Comparison of ENCODE assay signal across 8 cellular contexts in genomic region chr12:3275171-3276041, GRCh38.
DNase-seq lines count a peak whose midpoint lies in the region; ATAC-seq and TF ChIP-seq lines count a peak whose summit lies in the region.

No MANE protein-coding gene starts in this region.

- H3K9me1 ChIP-seq in IMR-90 (ENCODE audit: insufficient read depth, low read length): peaks cover 3% of the 10 kb centered on the region; the same call in 1 of the 2 replicates

- BruUV-seq in IMR-90 (replicated peaks; lab: Mats Ljungman, UMichigan): no TSS peak

- no peaks in the 10 kb centered on the region for H3K79me2 ChIP-seq in trophoblast cell (ENCODE audit: control insufficient read depth, insufficient read depth, low read length, poor library complexity)

- H3K14ac ChIP-seq in IMR-90 (replicated peaks; ENCODE audit: low read depth, low read length) (no peak overlapping the region), trophoblast cell (ENCODE audit: low read length) (no peak overlapping the region)

- H2AK9ac ChIP-seq in IMR-90 (replicated peaks; ENCODE audit: low read depth, low read length, poor library complexity): no peak overlapping the region

- no peak overlapping the region for H3K4me2 ChIP-seq in IMR-90 (ENCODE audit: low read depth, low read length)
- H3K4me2 ChIP-seq in trophoblast cell (ENCODE audit: low read length): no peak overlapping the region

- in situ Hi-C loops in G401 (cut with HindIII; ENCODE audit: low sequenced_read_pairs) (loop anchor here (25.0 kb wide), 1 partner anchor 188 kb away; the partner anchor contains the start of gene TSPAN9), IMR-90 (cut with MboI; ENCODE audit: low sequenced_read_pairs) (loop anchor here (5.0 kb wide), 1 partner anchor 198 kb away; the partner anchor contains the start of gene TSPAN9)

- dilution Hi-C loops in IMR-90 (cut with HindIII; ENCODE audit: low sequenced_read_pairs, unreplicated experiment): no loop called here

- no peak overlapping the region for H4K12ac ChIP-seq in trophoblast cell (ENCODE audit: low read depth, low read length)

- H3K79me1 ChIP-seq in IMR-90 (ENCODE audit: low read depth in 1 of 2, low read length in 2 of 2): no peaks in the 10 kb centered on the region
- no peaks in the 10 kb centered on the region for H3K79me1 ChIP-seq in trophoblast cell (ENCODE audit: low read length)

- intact Hi-C loops in IMR-90 (cut with micrococcal nuclease): loop anchor here (1.0 to 5.0 kb wide), 3 partner anchors 73 to 202 kb away; no protein-coding TSS in a partner anchor

- TF ChIP-seq EP300 in upper lobe of left lung (IDR thresholded peaks at IDR 0.05): no peak

- ATAC-seq in IMR-90 (ENCODE audit: low read depth): peak; percentile 89
- peak; percentile 52 to 77 for ATAC-seq in upper lobe of left lung (ENCODE audit: low FRiP score in 2 of 2)
- ATAC-seq in HG03097 (IDR thresholded peaks at IDR 0.05; ENCODE audit: low FRiP score, unreplicated experiment): no peak

- no peak overlapping the region for H4K5ac ChIP-seq in IMR-90 (ENCODE audit: low read depth, low read length)

- whole genome bisulfite sequencing in IMR-90 (ENCODE audit: extremely low coverage in 2 of 2, insufficient read length in 1 of 2), 2 experiments: 0% methylated on average over 1 of the region's 29 CpGs; no CpG with 5 or more reads in 1 of the 2 experiments
- WGBS in trophoblast cell (ENCODE audit: extremely low coverage, insufficient coverage, insufficient read length): no CpG with 5 or more reads among the region's 29 CpGs
- WGBS in upper lobe of left lung, 2 donors: 47 to 53% methylated on average over 25 to 29 of the region's 29 CpGs

- no peak overlapping the region for H2BK5ac ChIP-seq in IMR-90 (ENCODE audit: low read depth, low read length, poor library complexity, severe bottlenecking)
- H2BK5ac ChIP-seq in trophoblast cell (ENCODE audit: low read depth, low read length, poor library complexity): no peak overlapping the region

- TF ChIP-seq CTCF in IMR-90 (conservative IDR thresholded peaks at IDR 0.05; ENCODE audit: low read depth, low read length): peak; percentile 98
- peak; percentile 88 to 96 (median 91) for TF ChIP-seq CTCF in upper lobe of left lung (IDR thresholded peaks at IDR 0.05)

- H3K4me1 ChIP-seq in IMR-90 (ENCODE audit: control insufficient read depth, insufficient read depth, low read length): 0 out of 2 replicates have a peak, but pooled peaks cover 2% of the 10 kb centered on the region
- peaks cover 9% of the 10 kb centered on the region for H3K4me1 ChIP-seq in SJSA1 (replicated peaks)
- no peaks in the 10 kb centered on the region for H3K4me1 ChIP-seq in trophoblast cell (ENCODE audit: control insufficient read depth in 1 of 2, insufficient read depth in 2 of 2, low read length in 2 of 2)
- peaks cover 4 to 19% (median 13%) of the 10 kb centered on the region in 4 donors for H3K4me1 ChIP-seq in upper lobe of left lung

- H3K36me3 ChIP-seq in IMR-90 (ENCODE audit: control insufficient read depth, insufficient read depth, low read length) (no peaks in the 10 kb centered on the region; the same call in 1 of the 2 replicates), SJSA1 (no peaks in the 10 kb centered on the region), trophoblast cell (ENCODE audit: control insufficient read depth in 1 of 2, insufficient read depth in 2 of 2, low read length in 2 of 2) (peaks cover 0 to 3% of the 10 kb centered on the region in 2 experiments), upper lobe of left lung (peaks cover 0 to 17% (median 2%) of the 10 kb centered on the region in 4 donors)

- H3K4ac ChIP-seq in IMR-90 (ENCODE audit: low read depth, low read length) (no peak overlapping the region), trophoblast cell (ENCODE audit: low read depth, low read length) (no peak overlapping the region)

- H2BK20ac ChIP-seq in IMR-90 (ENCODE audit: low read depth, low read length): no peak overlapping the region

- H3K27me3 ChIP-seq in IMR-90 (ENCODE audit: control insufficient read depth, insufficient read depth, low read length): no peaks in the 10 kb centered on the region
- no peaks in the 10 kb centered on the region for H3K27me3 ChIP-seq in SJSA1 (replicated peaks)
- H3K27me3 ChIP-seq in trophoblast cell (ENCODE audit: insufficient read depth, low read length): no peaks in the 10 kb centered on the region
- H3K27me3 ChIP-seq in upper lobe of left lung: no peaks in the 10 kb centered on the region

- TF ChIP-seq POLR2A in IMR-90 (IDR thresholded peaks at IDR 0.05; ENCODE audit: low read depth, low read length) (peak; percentile 52; the same call in 1 of the 2 replicates), upper lobe of left lung (IDR thresholded peaks at IDR 0.05) (no peak)

- H4K91ac ChIP-seq in IMR-90 (ENCODE audit: insufficient read depth, low read depth, low read length) (no peak overlapping the region), trophoblast cell (ENCODE audit: low read depth, low read length) (no peak overlapping the region)

- peak overlapping the region; percentile 74 for H2AFZ ChIP-seq in IMR-90 (replicated peaks; ENCODE audit: low read length, poor library complexity)
- no peak overlapping the region for H2AFZ ChIP-seq in trophoblast cell (ENCODE audit: insufficient read depth, low read length, poor library complexity)

- POLR2A ChIA-PET in IMR-90 (lab: Charles Lee; ENCODE audit: unreplicated experiment): no interaction called here

- H3K18ac ChIP-seq in IMR-90 (ENCODE audit: low read depth, low read length) (no peak overlapping the region), trophoblast cell (ENCODE audit: low read length) (no peak overlapping the region)

- H3K23ac ChIP-seq in IMR-90 (ENCODE audit: low read depth, low read length) (no peak overlapping the region), trophoblast cell (ENCODE audit: low read length) (no peak overlapping the region)

- H2AK5ac ChIP-seq in IMR-90 (ENCODE audit: low read depth, low read length) (peak overlapping the region; percentile 37; the same call in 1 of the 2 replicates), trophoblast cell (ENCODE audit: low read length) (no peak overlapping the region)

- no peak overlapping the region for H2BK12ac ChIP-seq in trophoblast cell (ENCODE audit: low read length)

- no peak overlapping the region for H3K4me3 ChIP-seq in IMR-90 (ENCODE audit: insufficient read depth, low read depth, low read length)
- no peak overlapping the region for H3K4me3 ChIP-seq in SJSA1
- H3K4me3 ChIP-seq in trophoblast cell (ENCODE audit: low read depth, low read length): no peak overlapping the region
- no peak overlapping the region for H3K4me3 ChIP-seq in upper lobe of left lung

- H4K20me1 ChIP-seq in IMR-90 (ENCODE audit: insufficient read depth, low read length): peaks cover 15% of the 10 kb centered on the region

- H2BK120ac ChIP-seq in IMR-90 (ENCODE audit: low read depth, low read length): no peak overlapping the region
- H2BK120ac ChIP-seq in trophoblast cell (ENCODE audit: insufficient read depth, low read length, poor library complexity): no peak overlapping the region

- TF ChIP-seq RAD21 in IMR-90 (IDR thresholded peaks at IDR 0.05; ENCODE audit: low read length): peak; percentile 98

- H4K8ac ChIP-seq in IMR-90 (ENCODE audit: low read depth in 2 of 2, low read length in 2 of 2) (no peak overlapping the region), trophoblast cell (ENCODE audit: low read depth, low read length) (no peak overlapping the region)

- DNase-seq in G401 (ENCODE audit: low spot score) (peak; percentile 84), IMR-90 (peak; percentile 66), SJSA1 (ENCODE audit: low read depth in 1 of 2, low spot score in 2 of 2) (peak; percentile 50 to 76), globus pallidus (ENCODE audit: low spot score) (peak; percentile 47), trophoblast cell (peak; percentile 65 to 88), upper lobe of left lung (peak; percentile 60 to 93)
- DNase-seq in activated naive CD4-positive, alpha-beta T cell (lab: John Stamatoyannopoulos, UW): peak; percentile 36 to 69 (median 60)

- no peak overlapping the region for H3K56ac ChIP-seq in IMR-90 (ENCODE audit: extremely low read depth, insufficient read depth, low read length)

- no peak overlapping the region for H3K27ac ChIP-seq in IMR-90 (ENCODE audit: insufficient read depth, low read length)
- no peak overlapping the region for H3K27ac ChIP-seq in SJSA1
- H3K27ac ChIP-seq in trophoblast cell (ENCODE audit: low read depth, low read length): no peak overlapping the region
- H3K27ac ChIP-seq in upper lobe of left lung: no peak overlapping the region

- no peaks in the 10 kb centered on the region for H3K9me3 ChIP-seq in IMR-90 (ENCODE audit: control insufficient read depth, insufficient read depth, low read length)
- H3K9me3 ChIP-seq in SJSA1 (replicated peaks): no peaks in the 10 kb centered on the region
- peaks cover 2% of the 10 kb centered on the region for H3K9me3 ChIP-seq in trophoblast cell (ENCODE audit: insufficient read depth, low read depth, low read length)
- H3K9me3 ChIP-seq in upper lobe of left lung: no peaks in the 10 kb centered on the region

- CTCF ChIA-PET in IMR-90 (lab: Yijun Ruan, JAX): interaction anchor here (0.6 to 3.0 kb wide), 14 partner anchors 10 to 216 kb away, joined by 3 to 31 read pairs (median 3); no protein-coding TSS in a partner anchor

- H3K9ac ChIP-seq in IMR-90 (ENCODE audit: low read depth, low read length): no peak overlapping the region
- H3K9ac ChIP-seq in trophoblast cell (ENCODE audit: low read length): no peak overlapping the region

- H2BK15ac ChIP-seq in IMR-90 (ENCODE audit: low read depth, low read length): no peak overlapping the region

TF ChIP-seq in IMR-90, 13 proteins besides CTCF, POLR2A, EP300 and RAD21 (continues in another document):
- TF ChIP-seq SMC3 (IDR thresholded peaks at IDR 0.05; ENCODE audit: low read depth, low read length): peak; percentile 97
- TF ChIP-seq NFE2L2 (IDR thresholded peaks at IDR 0.05; ENCODE audit: low read depth, low read length): no peak
- no peak for TF ChIP-seq RFX5 (IDR thresholded peaks at IDR 0.05; ENCODE audit: low read depth, low read length)
- no peak for TF ChIP-seq USF2 (IDR thresholded peaks at IDR 0.05; ENCODE audit: low read depth, low read length)
- TF ChIP-seq BHLHE40 (IDR thresholded peaks at IDR 0.05; ENCODE audit: low read depth, low read length): no peak
- TF ChIP-seq CEBPB (IDR thresholded peaks at IDR 0.05; ENCODE audit: low read depth, low read length): no peak
- TF ChIP-seq MAZ (IDR thresholded peaks at IDR 0.05; ENCODE audit: borderline replicate concordance, low read depth, low read length): 0 out of 2 replicates have a peak, but pooled peaks have one; percentile 35
